Comparison of ENCODE assay signal across 6 cellular contexts in genomic region chr9:137606005-137606601, GRCh38. TPM values are rescaled to one million over a fixed set of nuclear protein-coding genes. Genes with fewer than 3 reads are reported as not detected.
DNase-seq lines count a peak whose midpoint lies in the region; ATAC-seq and TF ChIP-seq lines count a peak whose summit lies in the region.

No MANE protein-coding gene starts in this region.

- H3K27me3 Mint-ChIP-seq in activated T-cell treated with anti-CD3 and anti-CD28 coated beads, Interleukin-2, amount 50 U/mL, for 72 hours (ENCODE audit: low read depth): no peaks in the 10 kb centered on the region

- no peak overlapping the region for H3K27ac Mint-ChIP-seq in activated T-cell treated with anti-CD3 and anti-CD28 coated beads, Interleukin-2, amount 50 U/mL, for 72 hours

- peak overlapping the region; percentile 87 for H3K4me3 ChIP-seq in lung

- 4 to 5% methylated on average over 38 to 57 of the region's 57 CpGs for WGBS in lung, 2 donors

- peaks cover 4 to 21% of the 10 kb centered on the region in 2 donors for H3K4me1 ChIP-seq in lung (ENCODE audit: control insufficient read depth in 2 of 2, insufficient read depth in 2 of 2, low read length in 2 of 2)

- no peaks in the 10 kb centered on the region for H3K9me3 Mint-ChIP-seq in activated T-cell treated with anti-CD3 and anti-CD28 coated beads, Interleukin-2, amount 50 U/mL, for 72 hours

- H3K4me3 Mint-ChIP-seq in activated T-cell treated with anti-CD3 and anti-CD28 coated beads, Interleukin-2, amount 50 U/mL, for 72 hours: peak overlapping the region; percentile 84

- H3K4me1 Mint-ChIP-seq in activated T-cell treated with anti-CD3 and anti-CD28 coated beads, Interleukin-2, amount 50 U/mL, for 72 hours (ENCODE audit: low read depth): peaks cover 25% of the 10 kb centered on the region

- no peaks in the 10 kb centered on the region for H3K36me3 ChIP-seq in lung (ENCODE audit: control insufficient read depth in 2 of 2, insufficient read depth in 2 of 2, low read length in 2 of 2)

- ATAC-seq in HG02798 (IDR thresholded peaks at IDR 0.05; ENCODE audit: poor library complexity, unreplicated experiment): peak; percentile 5
- peak in 1 of 2 donors; percentile 0 for ATAC-seq in activated T-cell treated with anti-CD3 and anti-CD28 coated beads, Interleukin-2, amount 50 U/mL, for 72 hours (replicated peaks in 1 of 2)
- ATAC-seq in lung (ENCODE audit: insufficient read depth, low FRiP score): no peak

- DNase-seq in D341Med (ENCODE audit: low spot score) (peak; percentile 70), lung (ENCODE audit: low spot score) (peak; percentile 53), superior temporal gyrus (ENCODE audit: extremely low spot score) (no peak)
- DNase-seq in activated T-cell treated with anti-CD3 and anti-CD28 coated beads, Interleukin-2, amount 50 U/mL, for 72 hours: peak in 1 of 2 donors; percentile 37
- no peak for DNase-seq in stimulated activated naive CD4-positive, alpha-beta T cell treated with Interleukin-2 at 50 U/mL for 16 hours (lab: John Stamatoyannopoulos, UW)

- no peaks in the 10 kb centered on the region for H3K36me3 Mint-ChIP-seq in activated T-cell treated with anti-CD3 and anti-CD28 coated beads, Interleukin-2, amount 50 U/mL, for 72 hours (ENCODE audit: insufficient read depth in 2 of 2)

- H3K27ac ChIP-seq in lung (ENCODE audit: low read depth in 1 of 2, low read length in 1 of 2): peak overlapping the region; percentile 86 to 95

- H3K27me3 ChIP-seq in lung (ENCODE audit: control insufficient read depth, insufficient read depth): no peaks in the 10 kb centered on the region

- no peaks in the 10 kb centered on the region for H3K9me3 ChIP-seq in lung (ENCODE audit: control insufficient read depth in 2 of 2, insufficient read depth in 1 of 2, low read length in 1 of 2)

- no peak for TF ChIP-seq CTCF in lung (IDR thresholded peaks at IDR 0.05; ENCODE audit: control extremely low read depth, extremely low read depth)

RNA-seq across cellular contexts. Expression of gene ARRDC1, which starts 0.6 kb away (rescaled TPM):
- 10 to 100 TPM; 45.3 to 47.2 TPM for total RNA-seq in activated T-cell treated with anti-CD3 and anti-CD28 coated beads, Interleukin-2, amount 50 U/mL, for 72 hours
- total RNA-seq in lung: 10 to 100 TPM; 57.4 to 94.8 TPM
- polyA plus RNA-seq in lung: 100 to 1,000 TPM in 1 of 2 donors, 10 to 100 TPM in 1; 94.4 to 137 TPM

RNA-seq across cellular contexts. Expression of gene EHMT1, which starts 12.7 kb away (rescaled TPM):
- total RNA-seq in activated T-cell treated with anti-CD3 and anti-CD28 coated beads, Interleukin-2, amount 50 U/mL, for 72 hours: 10 to 100 TPM; 67.5 to 69.3 TPM
- total RNA-seq in lung: 10 to 100 TPM; 76.4 to 91.5 TPM
- 10 to 100 TPM; 32.2 to 39.9 TPM for polyA plus RNA-seq in lung

RNA-seq across cellular contexts. Expression of gene ZMYND19, which starts 15.8 kb away (rescaled TPM):
- total RNA-seq in activated T-cell treated with anti-CD3 and anti-CD28 coated beads, Interleukin-2, amount 50 U/mL, for 72 hours: 10 to 100 TPM; 27.4 to 34.5 TPM
- 10 to 100 TPM; 11.4 to 25.5 TPM for total RNA-seq in lung
- polyA plus RNA-seq in lung: 10 to 100 TPM; 15.4 to 29.1 TPM

RNA-seq across cellular contexts. Expression of gene DPH7, which starts 27.4 kb away (rescaled TPM):
- 10 to 100 TPM; 32.8 to 41.9 TPM for total RNA-seq in activated T-cell treated with anti-CD3 and anti-CD28 coated beads, Interleukin-2, amount 50 U/mL, for 72 hours
- 10 to 100 TPM; 28.0 to 36.5 TPM for total RNA-seq in lung
- polyA plus RNA-seq in lung: 10 to 100 TPM; 23.6 to 32.6 TPM

RNA-seq across cellular contexts. Expression of gene MRPL41, which starts 54.4 kb away (rescaled TPM):
- 10 to 100 TPM; 26.6 to 28.4 TPM for total RNA-seq in activated T-cell treated with anti-CD3 and anti-CD28 coated beads, Interleukin-2, amount 50 U/mL, for 72 hours
- total RNA-seq in lung: 10 to 100 TPM; 24.2 to 55.2 TPM
- polyA plus RNA-seq in lung: 100 to 1,000 TPM in 1 of 2 donors, 10 to 100 TPM in 1; 51.3 to 110 TPM

Comparison
In these comparisons a context has a peak if more than half of its experiments do, and no peak if none do; other contexts are left out.
1. DNase-seq: peak in D341Med (single experiment) and lung (single experiment); none in stimulated activated naive CD4-positive, alpha-beta T cell treated with Interleukin-2 at 50 U/mL for 16 hours (single experiment) and superior temporal gyrus (single experiment).